In the genomic region with DNA sequence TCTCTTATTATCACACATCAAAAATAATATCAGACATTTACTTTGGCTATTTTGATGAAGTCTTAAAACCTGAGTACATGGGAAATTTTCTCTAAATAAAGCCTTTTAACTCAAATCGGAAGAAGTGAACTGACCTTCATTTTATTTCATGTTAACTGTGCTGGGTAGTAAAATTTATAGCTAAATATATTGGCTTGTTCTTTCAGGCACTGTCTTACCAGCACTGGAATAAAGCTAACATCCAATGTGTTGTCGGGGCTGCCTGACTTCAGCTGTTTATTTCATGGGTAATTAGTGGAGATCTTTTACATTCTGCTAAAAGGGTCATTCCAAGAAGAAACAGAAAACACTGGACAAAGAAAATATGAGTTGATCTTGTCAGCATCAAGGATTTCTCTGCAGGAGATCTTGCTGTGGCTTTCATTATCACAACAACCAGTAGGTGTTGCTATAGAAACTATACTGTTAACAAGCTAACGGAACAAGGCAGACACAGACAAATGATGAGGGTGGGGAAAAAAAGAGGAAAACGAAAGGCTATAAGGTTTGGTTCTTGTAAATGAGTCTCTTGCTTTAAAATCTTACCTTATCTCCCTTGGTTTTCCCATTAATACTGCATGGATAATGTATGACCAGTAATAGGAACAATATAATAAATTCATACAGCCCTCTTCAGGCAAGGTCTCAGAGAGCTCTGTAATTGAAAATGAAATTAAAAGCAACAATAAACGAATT, we compare ENCODE assay signal across 1 cellular context.
TF ChIP-seq lines count a peak whose summit lies in the region.

No MANE protein-coding gene starts in this region.

TF ChIP-seq in H1, 55 proteins besides CTCF, POLR2A, EP300 and RAD21 (continued from another document):
- TF ChIP-seq, protein P1, sequence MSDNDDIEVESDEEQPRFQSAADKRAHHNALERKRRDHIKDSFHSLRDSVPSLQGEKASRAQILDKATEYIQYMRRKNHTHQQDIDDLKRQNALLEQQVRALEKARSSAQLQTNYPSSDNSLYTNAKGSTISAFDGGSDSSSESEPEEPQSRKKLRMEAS (IDR thresholded peaks at IDR 0.05), result no peak
- TF ChIP-seq BRCA1 (IDR thresholded peaks at IDR 0.05; ENCODE audit: low read depth, low read length), result no peak
- no peak for TF ChIP-seq TAF1 (IDR thresholded peaks at IDR 0.05; ENCODE audit: low read depth, low read length)
- no peak for TF ChIP-seq RFX5 (IDR thresholded peaks at IDR 0.05; ENCODE audit: borderline replicate concordance, low read depth, low read length)
- TF ChIP-seq EGR1 (IDR thresholded peaks at IDR 0.05; ENCODE audit: borderline replicate concordance, low read depth, low read length), result no peak
TF ChIP-seq in H1: peak in this region for 0.
